9 cellular contexts compared by ENCODE assay signal in genomic region chr2:28981016-28981441, GRCh38. TPM values are rescaled to one million over a fixed set of nuclear protein-coding genes. Genes with fewer than 3 reads are reported as not detected.
A peak's percentile ranks its signal among the peaks of the same experiment; 100 is the strongest.
DNase-seq lines count a peak whose midpoint lies in the region; ATAC-seq lines count a peak whose summit lies in the region.
"Had no signal": no experiment of that assay in that cellular context is flagged by ENCODE, and none has a peak within 500 bp of the region (broad histone marks: within the 10 kb centered on the region; RNA-seq: fewer than 3 reads in every experiment).

TSS of gene TOGARAM2 (plus strand) at chr2:28981298. CDS start at chr2:28994835, 13,537 bp downstream.

- no peak within 1 kb of the TSS for H3K4me3 Mint-ChIP-seq in activated T-helper 17 cell treated with anti-CD3 and anti-CD28 coated beads, Interleukin-2, amount 50 U/mL, for 72 hours
- H3K4me3 Mint-ChIP-seq in activated CD4-positive, alpha-beta T cell treated with anti-CD3 and anti-CD28 coated beads, Interleukin-2, amount 10 ng/mL, durations not matched to agents 24 days and 14 days = no peak within 1 kb of the TSS

- peak within 1 kb of the TSS; percentile 56 for H3K27ac ChIP-seq in right cardiac atrium (ENCODE audit: low read length)

- no peaks in the 10 kb centered on the region for H3K27me3 Mint-ChIP-seq in activated T-helper 17 cell treated with anti-CD3 and anti-CD28 coated beads, Interleukin-2, amount 50 U/mL, for 72 hours
- H3K27me3 Mint-ChIP-seq in activated CD4-positive, alpha-beta T cell treated with anti-CD3 and anti-CD28 coated beads, Interleukin-2, amount 10 ng/mL, durations not matched to agents 24 days and 14 days = no peaks in the 10 kb centered on the region

- no peak for ATAC-seq in activated T-helper 17 cell treated with anti-CD3 and anti-CD28 coated beads, Interleukin-2, amount 50 U/mL, for 72 hours (replicated peaks)
- ATAC-seq in right cardiac atrium (peak; percentile 62 to 71), sciatic nerve (peak; percentile 83), GM18502 (IDR thresholded peaks at IDR 0.05; ENCODE audit: poor library complexity, unreplicated experiment) (no peak)

- intact Hi-C loops in right cardiac atrium (cut with DNase I) (no loop called here), sciatic nerve (cut with DNase I) (no loop called here)
- intact Hi-C loops in activated CD4-positive, alpha-beta T cell treated with anti-CD3 and anti-CD28 coated beads, Interleukin-2, amount 10 ng/mL, durations not matched to agents 24 days and 14 days (cut with micrococcal nuclease) = no loop called here

- no peaks in the 10 kb centered on the region for H3K9me3 Mint-ChIP-seq in activated T-helper 17 cell treated with anti-CD3 and anti-CD28 coated beads, Interleukin-2, amount 50 U/mL, for 72 hours
- no peaks in the 10 kb centered on the region for H3K9me3 Mint-ChIP-seq in activated CD4-positive, alpha-beta T cell treated with anti-CD3 and anti-CD28 coated beads, Interleukin-2, amount 10 ng/mL, durations not matched to agents 24 days and 14 days

- no peaks in the 10 kb centered on the region for H3K9me3 ChIP-seq in right cardiac atrium (ENCODE audit: control insufficient read depth, low read length)

- WGBS in right cardiac atrium = 30% methylated on average over 10 of the region's 10 CpGs

- peak within 1 kb of the TSS; percentile 59 for H3K27ac Mint-ChIP-seq in activated T-helper 17 cell treated with anti-CD3 and anti-CD28 coated beads, Interleukin-2, amount 50 U/mL, for 72 hours
- H3K27ac Mint-ChIP-seq in activated CD4-positive, alpha-beta T cell treated with anti-CD3 and anti-CD28 coated beads, Interleukin-2, amount 10 ng/mL, durations not matched to agents 24 days and 14 days = no peak within 1 kb of the TSS

- H3K4me1 ChIP-seq in right cardiac atrium (ENCODE audit: control insufficient read depth, insufficient read depth, low read length) = peaks cover 8% of the 10 kb centered on the region

- no peak within 1 kb of the TSS for H3K4me3 ChIP-seq in right cardiac atrium (ENCODE audit: low read length)

- H3K36me3 Mint-ChIP-seq in activated T-helper 17 cell treated with anti-CD3 and anti-CD28 coated beads, Interleukin-2, amount 50 U/mL, for 72 hours (ENCODE audit: low read depth) = no peaks in the 10 kb centered on the region
- no peaks in the 10 kb centered on the region for H3K36me3 Mint-ChIP-seq in activated CD4-positive, alpha-beta T cell treated with anti-CD3 and anti-CD28 coated beads, Interleukin-2, amount 10 ng/mL, durations not matched to agents 24 days and 14 days (ENCODE audit: low read depth)

- DNase-seq in ELF-1 (ENCODE audit: low read depth, low spot score) (peak; percentile 69), right cardiac atrium (peak in 2 of 3 donors; percentile 30 to 67), sciatic nerve (ENCODE audit: low spot score) (no peak), NCI-H1105 (lab: John Stamatoyannopoulos, UW) (no peak), GDM1 (lab: John Stamatoyannopoulos, UW) (no peak)
- DNase-seq in activated CD4-positive, alpha-beta T cell treated with anti-CD3 and anti-CD28 coated beads, Interleukin-2, amount 10 ng/mL, durations not matched to agents 24 days and 14 days = no peak

- H3K4me1 Mint-ChIP-seq in activated T-helper 17 cell treated with anti-CD3 and anti-CD28 coated beads, Interleukin-2, amount 50 U/mL, for 72 hours = peaks cover 4% of the 10 kb centered on the region
- H3K4me1 Mint-ChIP-seq in activated CD4-positive, alpha-beta T cell treated with anti-CD3 and anti-CD28 coated beads, Interleukin-2, amount 10 ng/mL, durations not matched to agents 24 days and 14 days = no peaks in the 10 kb centered on the region

- no peaks in the 10 kb centered on the region for H3K27me3 ChIP-seq in right cardiac atrium (ENCODE audit: control insufficient read depth, insufficient read depth)

RNA-seq across cellular contexts. Expression of gene TOGARAM2, which starts in this region (rescaled TPM):
- 1 to 10 TPM; 3.0 to 4.3 TPM for total RNA-seq in activated T-helper 17 cell treated with anti-CD3 and anti-CD28 coated beads, Interleukin-2, amount 50 U/mL, for 72 hours
- 10 to 100 TPM; 13.6 to 29.5 (median 26.0) TPM for total RNA-seq in right cardiac atrium
- 17.4 TPM for polyA plus RNA-seq in right cardiac atrium
- total RNA-seq in sciatic nerve = 5.3 TPM
- 4.8 and 6.7 TPM in 2 replicates for total RNA-seq in activated CD4-positive, alpha-beta T cell treated with anti-CD3 and anti-CD28 coated beads, Interleukin-2, amount 10 ng/mL, durations not matched to agents 24 days and 14 days
- total RNA-seq: bronchial epithelial cell had no signal

Comparison
In these comparisons a context has a peak if more than half of its experiments do, and no peak if none do; other contexts are left out.
1. DNase-seq: peak in ELF-1 (single experiment) and right cardiac atrium (2 of 3); none in sciatic nerve (single experiment), NCI-H1105 (single experiment), GDM1 (single experiment) and activated CD4-positive, alpha-beta T cell treated with anti-CD3 and anti-CD28 coated beads, Interleukin-2, amount 10 ng/mL, durations not matched to agents 24 days and 14 days (single experiment).
2. ATAC-seq: peak in right cardiac atrium (2 of 2) and sciatic nerve (single experiment); none in activated T-helper 17 cell treated with anti-CD3 and anti-CD28 coated beads, Interleukin-2, amount 50 U/mL, for 72 hours (single experiment) and GM18502 (single experiment).